In genomic region chr10:76736848-76737495, GRCh38 we compare ENCODE assay signal across 22 cellular contexts.
"Had no signal": no experiment of that assay in that cellular context is flagged by ENCODE, and none has a peak within 500 bp of the region (broad histone marks: within the 10 kb centered on the region; RNA-seq: fewer than 3 reads in every experiment).

No MANE protein-coding gene starts in this region.

- FAIRE-seq: colon, endometrium had no signal

- H3K27me3 Mint-ChIP-seq: activated CD8-positive, alpha-beta memory T cell treated with anti-CD3 and anti-CD28 coated beads, Interleukin-2, amount 10 ng/mL, durations not matched to agents 7 days and 5 days had no signal

- H3K4me1 ChIP-seq: adrenal gland, gastrocnemius medialis, left lung, suprapubic skin had no signal

- H3K27me3 ChIP-seq: adrenal gland, esophagus muscularis mucosa, gastrocnemius medialis, left lung, suprapubic skin had no signal

- H3K27ac Mint-ChIP-seq: activated CD8-positive, alpha-beta memory T cell treated with anti-CD3 and anti-CD28 coated beads, Interleukin-2, amount 10 ng/mL, durations not matched to agents 7 days and 5 days; nephron progenitor cell; progenitor cell of endocrine pancreas; T-helper 2 cell treated with Interferon-gamma antibody and Interleukin-4, amounts not matched to agents 5 μg/mL and 100 μg/mL, for 36 hours; type B pancreatic cell had no signal

- H3K36me3 ChIP-seq: adrenal gland, esophagus muscularis mucosa, gastrocnemius medialis, left lung, suprapubic skin had no signal

- ATAC-seq: activated CD8-positive, alpha-beta memory T cell treated with anti-CD3 and anti-CD28 coated beads, Interleukin-2, amount 10 ng/mL, durations not matched to agents 7 days and 5 days; gastrocnemius medialis; left lung; right cardiac atrium; stimulated activated naive CD8-positive, alpha-beta T cell treated with anti-CD3 and anti-CD28 coated beads, Interleukin-15, Interleukin-2, amounts not matched to agents 100 U/mL and 50 U/mL, for 24 hours had no signal

- H3K4me1 Mint-ChIP-seq: activated CD8-positive, alpha-beta memory T cell treated with anti-CD3 and anti-CD28 coated beads, Interleukin-2, amount 10 ng/mL, durations not matched to agents 7 days and 5 days had no signal

- DNase-seq: activated CD8-positive, alpha-beta memory T cell treated with anti-CD3 and anti-CD28 coated beads, Interleukin-2, amount 10 ng/mL, durations not matched to agents 7 days and 5 days; activated naive CD4-positive, alpha-beta T cell treated with anti-CD3 and anti-CD28 coated beads, Interleukin-2, amount 50 U/mL, for 16 hours; activated T-cell treated with anti-CD3 and anti-CD28 coated beads, Interleukin-2, amount 50 U/mL, for 1 hour; adrenal gland; gastrocnemius medialis; islet precursor cell; left lung; mesendoderm; nephron progenitor cell; right cardiac atrium; stimulated activated CD4-positive, alpha-beta T cell treated with anti-CD3 and anti-CD28 coated beads, Interleukin-4, amount 100 ng/mL, for 24 hours; stimulated activated CD8-positive, alpha-beta memory T cell treated with anti-CD3 and anti-CD28 coated beads, Interleukin-4, amount 100 ng/mL, for 48 hours; stimulated activated naive CD8-positive, alpha-beta T cell treated with anti-CD3 and anti-CD28 coated beads, Interleukin-15, Interleukin-2, amounts not matched to agents 100 U/mL and 50 U/mL, for 24 hours; SW 1271 had no signal

- H3K36me3 Mint-ChIP-seq: activated CD8-positive, alpha-beta memory T cell treated with anti-CD3 and anti-CD28 coated beads, Interleukin-2, amount 10 ng/mL, durations not matched to agents 7 days and 5 days; type B pancreatic cell had no signal

- H3K9me3 ChIP-seq: adrenal gland, esophagus muscularis mucosa, gastrocnemius medialis, left lung, suprapubic skin had no signal

- H3K27ac ChIP-seq: adrenal gland, esophagus muscularis mucosa, gastrocnemius medialis, left lung, suprapubic skin had no signal

- H3K4me3 ChIP-seq: adrenal gland, esophagus muscularis mucosa, gastrocnemius medialis, left lung, skin epidermis, suprapubic skin had no signal

- H3K4me3 Mint-ChIP-seq: activated CD8-positive, alpha-beta memory T cell treated with anti-CD3 and anti-CD28 coated beads, Interleukin-2, amount 10 ng/mL, durations not matched to agents 7 days and 5 days; nephron progenitor cell; T-helper 2 cell treated with Interferon-gamma antibody and Interleukin-4, amounts not matched to agents 5 μg/mL and 100 μg/mL, for 36 hours; type B pancreatic cell had no signal
